Comparison of ENCODE assay signal across 14 cellular contexts in the genomic region with DNA sequence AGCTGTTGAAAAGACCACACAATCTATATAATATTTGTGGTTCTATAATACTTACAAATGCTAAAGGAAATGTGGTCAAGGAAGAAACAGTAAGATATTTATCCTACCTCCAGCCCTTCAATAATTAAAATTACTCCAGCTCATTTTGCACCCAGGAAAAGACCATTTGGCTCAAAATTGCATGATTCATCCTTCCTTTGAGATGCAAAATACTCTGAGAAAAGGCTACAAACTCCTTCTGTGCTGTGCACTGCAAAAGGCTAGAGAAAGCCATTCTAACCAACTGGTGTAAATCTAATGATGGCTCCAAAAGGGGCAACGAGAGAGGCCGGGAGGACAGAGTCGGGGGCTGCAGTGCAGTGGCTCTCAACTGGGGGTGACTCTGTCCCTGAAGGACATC.
"Had no signal": no experiment of that assay in that cellular context is flagged by ENCODE, and none has a peak within 500 bp of the region (broad histone marks: within the 10 kb centered on the region; RNA-seq: fewer than 3 reads in every experiment).

No MANE protein-coding gene starts in this region.

- H3K9me3 ChIP-seq: adrenal gland, body of pancreas, lower lobe of right lung, tibial artery, vagina had no signal

- H3K27me3 Mint-ChIP-seq: central memory CD8-positive, alpha-beta T cell; naive B cell had no signal

- H3K4me1 ChIP-seq: lower lobe of right lung had no signal

- H3K27me3 ChIP-seq: adrenal gland, body of pancreas, tibial artery, vagina had no signal

- H3K4me3 Mint-ChIP-seq: central memory CD8-positive, alpha-beta T cell; immature natural killer cell; naive B cell had no signal

- H3K27ac Mint-ChIP-seq: immature natural killer cell had no signal

- H3K4me3 ChIP-seq: adrenal gland, body of pancreas, lower lobe of right lung, tibial artery, vagina had no signal

- DNase-seq: activated CD4-positive, alpha-beta T cell treated with anti-CD3 and anti-CD28 coated beads, Interleukin-2, amount 50 U/mL, for 48 hours; activated CD4-positive, CD25-positive, alpha-beta regulatory T cell treated with anti-CD3 and anti-CD28 coated beads, Interleukin-2, amount 50 U/mL, for 72 hours; adrenal gland; body of pancreas; effector memory CD4-positive, alpha-beta T cell; immature natural killer cell; left cardiac atrium; lower lobe of right lung; naive B cell; right cardiac atrium; small intestine; tibial artery had no signal

- H3K36me3 Mint-ChIP-seq: immature natural killer cell, naive B cell had no signal

- ATAC-seq: body of pancreas, left cardiac atrium, lower lobe of right lung had no signal

- H3K27ac ChIP-seq: adrenal gland, body of pancreas, lower lobe of right lung, tibial artery, vagina had no signal

- H3K36me3 ChIP-seq: adrenal gland, lower lobe of right lung, tibial artery, vagina had no signal

- H3K9me3 Mint-ChIP-seq: central memory CD8-positive, alpha-beta T cell; immature natural killer cell; naive B cell had no signal

- H3K4me1 Mint-ChIP-seq: immature natural killer cell had no signal
